ENCODE assay signal across 1 cellular context in genomic region chr19:39499082-39499642, GRCh38.
A peak's percentile ranks its signal among the peaks of the same experiment; 100 is the strongest.
TF ChIP-seq lines count a peak whose summit lies in the region.

No MANE protein-coding gene starts in this region.

TF ChIP-seq in K562, 482 proteins besides CTCF, POLR2A, EP300 and RAD21:
- TF ChIP-seq ZBTB33 (CRISPR knock-in tag; IDR thresholded peaks at IDR 0.05) (peak; percentile 74), RFX1 (IDR thresholded peaks at IDR 0.05) (no peak)
